ENCODE assay signal across 13 cellular contexts in the genomic region with DNA sequence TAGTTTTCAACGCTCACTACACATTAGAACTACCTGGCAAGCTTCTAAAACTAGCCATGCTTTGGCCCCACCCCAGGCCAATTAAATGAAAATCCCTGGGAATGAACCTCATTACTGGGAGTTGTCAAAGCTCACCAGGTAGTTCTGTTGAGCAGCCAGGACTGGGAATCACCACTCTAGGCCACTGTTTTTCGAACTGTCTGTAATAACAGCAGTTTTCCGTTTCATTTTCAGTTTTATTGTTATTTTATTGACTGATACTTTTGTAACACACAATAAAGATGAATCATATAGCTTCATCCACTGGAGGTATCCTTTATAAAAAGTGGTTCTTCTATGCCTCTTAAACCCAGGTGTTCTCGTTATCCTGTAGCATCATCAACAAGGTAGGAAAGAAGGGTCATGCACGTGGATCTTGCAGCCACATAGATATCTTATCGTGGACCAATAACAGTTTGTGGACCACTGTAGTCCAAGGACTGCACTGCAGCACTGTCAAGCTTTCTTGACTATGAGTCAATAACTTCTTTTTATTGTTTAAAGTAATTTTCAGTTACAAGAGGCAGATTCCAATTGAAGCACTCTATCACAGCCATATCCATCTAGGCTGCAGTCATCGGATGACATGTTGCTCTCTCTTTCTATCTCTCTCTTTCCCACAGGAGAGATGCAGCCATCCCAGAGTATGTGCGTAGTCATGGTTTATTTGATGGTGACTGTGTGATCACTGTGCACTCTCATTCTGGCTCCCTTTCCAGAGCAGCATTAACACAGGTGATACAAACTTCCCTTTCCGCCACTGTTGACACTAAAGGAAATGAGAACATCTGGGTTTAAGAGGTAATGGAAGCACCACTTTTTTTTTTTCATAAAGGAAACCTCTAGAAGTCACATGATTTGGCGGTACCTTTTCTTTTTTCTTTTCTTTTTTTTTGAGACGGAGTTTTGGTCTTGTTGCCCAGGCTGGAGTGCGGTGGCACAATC. TPM values are rescaled to one million over a fixed set of nuclear protein-coding genes. Genes with fewer than 3 reads are reported as not detected.
DNase-seq lines count a peak whose midpoint lies in the region; ATAC-seq and TF ChIP-seq lines count a peak whose summit lies in the region.
"Had no signal": no experiment of that assay in that cellular context is flagged by ENCODE, and none has a peak within 500 bp of the region (broad histone marks: within the 10 kb centered on the region; RNA-seq: fewer than 3 reads in every experiment).

No MANE protein-coding gene starts in this region.

- no peak overlapping the region for H2AFZ ChIP-seq in GM23248

- H3K4me3 Mint-ChIP-seq in CD8-positive, alpha-beta T cell = peak overlapping the region; percentile 37
- H3K4me3 Mint-ChIP-seq in activated T-helper 17 cell treated with anti-CD3 and anti-CD28 coated beads, Interleukin-2, amount 50 U/mL, for 72 hours = peak overlapping the region; percentile 60
- H3K4me3 Mint-ChIP-seq in natural killer cell = peak overlapping the region; percentile 49
- H3K4me3 Mint-ChIP-seq: HFFc6 had no signal

- H3K9me2 ChIP-seq in GM23248 (ENCODE audit: insufficient read depth) = no peaks in the 10 kb centered on the region

- no peak overlapping the region for H3K9ac ChIP-seq in GM23248

- CTCF ChIA-PET in CD8-positive, alpha-beta T cell (lab: Charles Lee) = interaction anchor here (0.7 to 3.0 kb wide), 4 partner anchors 9 to 359 kb away, joined by 3 to 10 read pairs (median 4); no protein-coding TSS in a partner anchor

- POLR2A ChIA-PET in CD8-positive, alpha-beta T cell (lab: Charles Lee) = interaction anchor here (0.5 to 1.2 kb wide), 3 partner anchors 10 to 204 kb away, joined by 3 read pairs; no protein-coding TSS in a partner anchor

- H3K9me3 Mint-ChIP-seq in CD8-positive, alpha-beta T cell = no peaks in the 10 kb centered on the region
- no peaks in the 10 kb centered on the region for H3K9me3 Mint-ChIP-seq in activated T-helper 17 cell treated with anti-CD3 and anti-CD28 coated beads, Interleukin-2, amount 50 U/mL, for 72 hours
- H3K9me3 Mint-ChIP-seq in natural killer cell = no peaks in the 10 kb centered on the region
- H3K9me3 Mint-ChIP-seq: HFFc6 had no signal

- H3F3A ChIP-seq in GM23248 (ENCODE audit: insufficient read depth) = peaks cover 25% of the 10 kb centered on the region

- intact Hi-C loops in CD8-positive, alpha-beta T cell (cut with DNase I, micrococcal nuclease) = loop anchor here in 1 of 2 experiments (2.0 kb wide), 1 partner anchor 17 kb away; no protein-coding TSS in a partner anchor
- intact Hi-C loops in natural killer cell (cut with micrococcal nuclease) = no loop called here

- peak overlapping the region; percentile 24 for H3K27ac Mint-ChIP-seq in CD8-positive, alpha-beta T cell
- peak overlapping the region; percentile 81 for H3K27ac Mint-ChIP-seq in activated T-helper 17 cell treated with anti-CD3 and anti-CD28 coated beads, Interleukin-2, amount 50 U/mL, for 72 hours
- H3K27ac Mint-ChIP-seq in natural killer cell = no peak overlapping the region
- H3K27ac Mint-ChIP-seq: HFFc6 had no signal

- in situ Hi-C loops in GM23248 (cut with MboI) = no loop called here

- H3K4me1 ChIP-seq in CD8-positive, alpha-beta T cell (ENCODE audit: insufficient read depth, low read length) = peaks cover 31% of the 10 kb centered on the region
- H3K4me1 ChIP-seq in GM23248 (ENCODE audit: insufficient read depth) = peaks cover 22% of the 10 kb centered on the region
- H3K4me1 ChIP-seq: Peyer's patch had no signal

- no peaks in the 10 kb centered on the region for H3K27me3 ChIP-seq in CD8-positive, alpha-beta T cell (ENCODE audit: insufficient read depth, low read length)
- no peaks in the 10 kb centered on the region for H3K27me3 ChIP-seq in GM23248 (replicated peaks; ENCODE audit: insufficient read depth)
- H3K27me3 ChIP-seq: Peyer's patch had no signal

- no peaks in the 10 kb centered on the region for H4K20me1 ChIP-seq in GM23248 (ENCODE audit: insufficient read depth)

- H3K27me3 Mint-ChIP-seq in CD8-positive, alpha-beta T cell (ENCODE audit: low read depth) = no peaks in the 10 kb centered on the region
- H3K27me3 Mint-ChIP-seq in activated T-helper 17 cell treated with anti-CD3 and anti-CD28 coated beads, Interleukin-2, amount 50 U/mL, for 72 hours = no peaks in the 10 kb centered on the region
- peaks cover 0 to 8% of the 10 kb centered on the region in 2 donors for H3K27me3 Mint-ChIP-seq in natural killer cell (ENCODE audit: low read depth in 2 of 2)

- H3K4me1 Mint-ChIP-seq in CD8-positive, alpha-beta T cell (ENCODE audit: low read depth) = peaks cover 25% of the 10 kb centered on the region
- H3K4me1 Mint-ChIP-seq in activated T-helper 17 cell treated with anti-CD3 and anti-CD28 coated beads, Interleukin-2, amount 50 U/mL, for 72 hours = peaks cover 20% of the 10 kb centered on the region
- H3K4me1 Mint-ChIP-seq in natural killer cell = peaks cover 5% of the 10 kb centered on the region in 2 donors

- no peaks in the 10 kb centered on the region for H3K36me3 Mint-ChIP-seq in CD8-positive, alpha-beta T cell
- no peaks in the 10 kb centered on the region for H3K36me3 Mint-ChIP-seq in activated T-helper 17 cell treated with anti-CD3 and anti-CD28 coated beads, Interleukin-2, amount 50 U/mL, for 72 hours (ENCODE audit: low read depth)
- no peaks in the 10 kb centered on the region for H3K36me3 Mint-ChIP-seq in natural killer cell

- WGBS in GM23248 (ENCODE audit: low coverage in 1 of 2, low lambda C conversion rate in 2 of 2, missing lambda C conversion rate in 2 of 2), 2 experiments = 97 to 98% methylated on average over 12 of the region's 12 CpGs

- H3K4me2 ChIP-seq in GM23248 (ENCODE audit: unreplicated experiment) = no peak overlapping the region

- H3K79me2 ChIP-seq in GM23248 (ENCODE audit: insufficient read depth) = no peaks in the 10 kb centered on the region

- DNase-seq in CD8-positive, alpha-beta T cell = no peak
- peak; percentile 19 for DNase-seq in GM20000 (ENCODE audit: low spot score)
- DNase-seq in natural killer cell = no peak
- DNase-seq in GM23248 = no peak
- no peak for DNase-seq in DMS53 (lab: John Stamatoyannopoulos, UW)
- no peak for DNase-seq in kidney tubule cell (ENCODE audit: low spot score)
- DNase-seq: glutamatergic neuron, HFFc6, NCI-H1436 treated with DMSO at 0.1 percent for 48 hours, Peyer's patch had no signal

- no peak for TF ChIP-seq CTCF in CD8-positive, alpha-beta T cell (IDR thresholded peaks at IDR 0.05)
- TF ChIP-seq CTCF in GM20000 (IDR thresholded peaks at IDR 0.05; ENCODE audit: extremely low read depth, missing control alignments) (no peak), natural killer cell (IDR thresholded peaks at IDR 0.05) (no peak)

- H3K27ac ChIP-seq in CD8-positive, alpha-beta T cell (ENCODE audit: low read depth, low read length) = no peak overlapping the region
- H3K27ac ChIP-seq in GM23248 = no peak overlapping the region
- H3K27ac ChIP-seq: SK-N-MC, thoracic aorta had no signal

- peak; percentile 78 for ATAC-seq in CD8-positive, alpha-beta T cell
- peak; percentile 82 for ATAC-seq in activated T-helper 17 cell treated with anti-CD3 and anti-CD28 coated beads, Interleukin-2, amount 50 U/mL, for 72 hours (replicated peaks)
- no peak for ATAC-seq in natural killer cell

- no peaks in the 10 kb centered on the region for H3K36me3 ChIP-seq in CD8-positive, alpha-beta T cell (ENCODE audit: insufficient read depth, low read length)
- no peaks in the 10 kb centered on the region for H3K36me3 ChIP-seq in GM23248 (ENCODE audit: low read depth)
- H3K36me3 ChIP-seq: Peyer's patch, thoracic aorta had no signal

- H3K9me3 ChIP-seq in CD8-positive, alpha-beta T cell (ENCODE audit: low read length) = no peaks in the 10 kb centered on the region
- H3K9me3 ChIP-seq in GM23248 (ENCODE audit: low read depth) = no peaks in the 10 kb centered on the region
- H3K9me3 ChIP-seq: Peyer's patch, thoracic aorta had no signal

- no peak overlapping the region for H3K4me3 ChIP-seq in CD8-positive, alpha-beta T cell (ENCODE audit: low read depth, low read length)
- no peak overlapping the region for H3K4me3 ChIP-seq in GM23248
- H3K4me3 ChIP-seq: Peyer's patch, SK-N-MC, thoracic aorta had no signal

RNA-seq across cellular contexts. Expression of a gene that starts 39.0 kb away (rescaled TPM):
- 1 to 10 TPM; 2.5 to 2.6 TPM for total RNA-seq in CD8-positive, alpha-beta T cell
- 10 to 100 TPM; 68.2 to 81.4 TPM for total RNA-seq in activated T-helper 17 cell treated with anti-CD3 and anti-CD28 coated beads, Interleukin-2, amount 50 U/mL, for 72 hours
- total RNA-seq in natural killer cell = 10 to 100 TPM in 2 of 3 donors, 1 to 10 TPM in 1; 9.9 to 15.9 (median 14.1) TPM
- 2.1 and 4.8 TPM in 2 replicates for total RNA-seq in GM23248 (2014; rRNA removed; shearing (Covaris generic))
- 1.9 and 2.1 TPM in 2 replicates for polyA plus RNA-seq in GM23248 (2016; fragmentation: Nextera tagmentation; extraction: Ambion mirVana)

Comparison
In these comparisons a context has a peak if more than half of its experiments do, and no peak if none do; other contexts are left out.
1. ATAC-seq: peak in CD8-positive, alpha-beta T cell (single experiment) and activated T-helper 17 cell treated with anti-CD3 and anti-CD28 coated beads, Interleukin-2, amount 50 U/mL, for 72 hours (single experiment); none in natural killer cell (0 of 3).
2. H3K27ac Mint-ChIP-seq: peak in CD8-positive, alpha-beta T cell (single experiment) and activated T-helper 17 cell treated with anti-CD3 and anti-CD28 coated beads, Interleukin-2, amount 50 U/mL, for 72 hours (single experiment); none in natural killer cell (0 of 2).
3. RNA of a gene that starts 39.0 kb away (total RNA-seq): 68.2 to 81.4 TPM in activated T-helper 17 cell treated with anti-CD3 and anti-CD28 coated beads, Interleukin-2, amount 50 U/mL, for 72 hours; 9.9 to 15.9 TPM in natural killer cell, 2.1 to 4.8 TPM in GM23248 and 2.5 to 2.6 TPM in CD8-positive, alpha-beta T cell; every median in the first group is over 4 times any median in the second.
4. Peak in every context shown above with its lines, with median percentiles within 50 percentile points of each other: H3K4me3 Mint-ChIP-seq.